ENCODE assay signal across 20 cellular contexts in genomic region chr19:37243206-37243632, GRCh38. TPM values are rescaled to one million over a fixed set of nuclear protein-coding genes. Genes with fewer than 3 reads are reported as not detected.
DNase-seq lines count a peak whose midpoint lies in the region; FAIRE-seq and TF ChIP-seq lines count a peak whose summit lies in the region.
"Had no signal": no experiment of that assay in that cellular context is flagged by ENCODE, and none has a peak within 500 bp of the region (broad histone marks: within the 10 kb centered on the region; RNA-seq: fewer than 3 reads in every experiment).

No MANE protein-coding gene starts in this region.

- H3K4me2 ChIP-seq in GM23248 (ENCODE audit: unreplicated experiment) (no peak overlapping the region), H1 (ENCODE audit: insufficient read depth in 1 of 2, low read depth in 2 of 2, low read length in 2 of 2) (no peak overlapping the region), osteoblast (ENCODE audit: insufficient read depth, low read length) (no peak overlapping the region), neuronal stem cell (ENCODE audit: insufficient read depth, low read length, poor library complexity, severe bottlenecking) (no peak overlapping the region)
- H3K4me2 ChIP-seq: SK-N-SH had no signal

- no peak overlapping the region for H3K9ac ChIP-seq in GM23248
- H3K9ac ChIP-seq in H1 (replicated peaks in 1 of 4; ENCODE audit: extremely low read depth in 1 of 4, low read depth in 3 of 4, low read length in 3 of 4), result no peak overlapping the region
- no peak overlapping the region for H3K9ac ChIP-seq in subcutaneous abdominal adipose tissue (ENCODE audit: low read length in 5 of 5)
- H3K9ac ChIP-seq in neuronal stem cell (ENCODE audit: low read depth, low read length, poor library complexity), result no peak overlapping the region
- H3K9ac ChIP-seq: SK-N-SH had no signal

- H4K8ac ChIP-seq in H1 (ENCODE audit: extremely low read depth, insufficient read depth, low read length), result no peak overlapping the region
- no peak overlapping the region for H4K8ac ChIP-seq in neuronal stem cell (ENCODE audit: low read depth, low read length)

- H2BK12ac ChIP-seq in H1 (ENCODE audit: low read depth, low read length) (no peak overlapping the region), neuronal stem cell (ENCODE audit: low read length) (no peak overlapping the region)

- peak overlapping the region; percentile 8; the same call in 1 of the 2 replicates for H3K4me3 ChIP-seq in GM23248
- no peak overlapping the region for H3K4me3 ChIP-seq in H1 (ENCODE audit: extremely low read depth in 1 of 4, insufficient read depth in 2 of 4, low read depth in 3 of 4, low read length in 4 of 4)
- H3K4me3 ChIP-seq in subcutaneous abdominal adipose tissue (ENCODE audit: low read depth in 1 of 5, low read length in 5 of 5), result peak overlapping the region; percentile 19 to 68 (median 46)
- no peak overlapping the region for H3K4me3 ChIP-seq in osteoblast (ENCODE audit: insufficient read depth, low read length)
- no peak overlapping the region for H3K4me3 ChIP-seq in neuronal stem cell (ENCODE audit: low read length in 2 of 2)

- H3K14ac ChIP-seq in H1 (ENCODE audit: insufficient read length) (no peak overlapping the region), neuronal stem cell (ENCODE audit: low read length) (no peak overlapping the region)

- H2BK15ac ChIP-seq in H1 (ENCODE audit: low read length), result no peak overlapping the region
- no peak overlapping the region for H2BK15ac ChIP-seq in neuronal stem cell (ENCODE audit: low read length)

- no peak for FAIRE-seq in H1 (lab: Jason Lieb, UNC)
- FAIRE-seq: GM19239, RCC 7860 had no signal

- H3K56ac ChIP-seq in H1 (replicated peaks; ENCODE audit: insufficient read length, low read depth, low read length), result no peak overlapping the region

- POLR2A ChIA-PET in H1 (lab: Charles Lee; ENCODE audit: partially characterized antibody), result interaction anchor here (1.6 kb wide), 1 partner anchor 12 kb away, joined by 5 read pairs; no protein-coding TSS in a partner anchor

- H3K27ac ChIP-seq in GM23248, result no peak overlapping the region
- H3K27ac ChIP-seq in H1 (ENCODE audit: low read depth, low read length), result no peak overlapping the region
- no peak overlapping the region for H3K27ac ChIP-seq in subcutaneous abdominal adipose tissue (ENCODE audit: low read depth, low read length)
- H3K27ac ChIP-seq in osteoblast (ENCODE audit: low read depth, low read length), result no peak overlapping the region
- no peak overlapping the region for H3K27ac ChIP-seq in neuronal stem cell (replicated peaks; ENCODE audit: low read length)

- H4K91ac ChIP-seq in H1 (replicated peaks; ENCODE audit: insufficient read length, low read length), result no peak overlapping the region
- H4K91ac ChIP-seq in neuronal stem cell (ENCODE audit: low read depth, low read length, poor library complexity), result no peak overlapping the region

- H4K20me1 ChIP-seq in GM23248 (ENCODE audit: insufficient read depth) (no peaks in the 10 kb centered on the region), H1 (replicated peaks in 1 of 2; ENCODE audit: control insufficient read depth in 1 of 2, insufficient read depth in 2 of 2, low read length in 2 of 2) (no peaks in the 10 kb centered on the region), osteoblast (ENCODE audit: insufficient read depth, low read length) (no peaks in the 10 kb centered on the region)

- no peaks in the 10 kb centered on the region for H3K9me2 ChIP-seq in GM23248 (ENCODE audit: insufficient read depth)
- H3K9me2 ChIP-seq: SK-N-SH had no signal

- H3F3A ChIP-seq in GM23248 (ENCODE audit: insufficient read depth), result peaks cover 12% of the 10 kb centered on the region

- H2AK5ac ChIP-seq in H1 (ENCODE audit: low read depth, low read length), result no peak overlapping the region
- H2AK5ac ChIP-seq in neuronal stem cell (ENCODE audit: low read depth, low read length), result no peak overlapping the region

- H2BK120ac ChIP-seq in H1 (replicated peaks; ENCODE audit: low read depth, low read length) (no peak overlapping the region), neuronal stem cell (ENCODE audit: low read depth, low read length) (no peak overlapping the region)

- TF ChIP-seq RAD21 in H1 (IDR thresholded peaks at IDR 0.05 in 1 of 2, conservative IDR thresholded peaks at IDR 0.05 in 1 of 2; ENCODE audit: low read depth in 2 of 2, low read length in 2 of 2), result no peak

- H3K23me2 ChIP-seq in H1 (ENCODE audit: low read depth, low read length), result no peaks in the 10 kb centered on the region

- H3K9me3 ChIP-seq in GM23248 (ENCODE audit: low read depth) (peaks cover 14% of the 10 kb centered on the region), H1 (ENCODE audit: insufficient read depth in 2 of 2, low read depth in 1 of 2, low read length in 1 of 2) (peaks cover 54 to 79% of the 10 kb centered on the region in 2 experiments), subcutaneous abdominal adipose tissue (ENCODE audit: control insufficient read depth in 5 of 5, low read length in 5 of 5) (peaks cover 64 to 99% (median 92%) of the 10 kb centered on the region in 5 donors), osteoblast (ENCODE audit: low read depth, low read length) (peaks cover 38% of the 10 kb centered on the region), neuronal stem cell (replicated peaks in 1 of 2; ENCODE audit: control insufficient read depth in 2 of 2, insufficient read depth in 1 of 2, low read depth in 1 of 2, low read length in 2 of 2) (peaks cover 19 to 78% of the 10 kb centered on the region in 2 donors)

- H3K36me3 ChIP-seq in GM23248 (ENCODE audit: low read depth) (peaks cover 72% of the 10 kb centered on the region), H1 (ENCODE audit: control insufficient read depth in 2 of 4, insufficient read depth in 4 of 4, low read length in 3 of 4) (peaks cover 2 to 57% (median 19%) of the 10 kb centered on the region in 4 experiments; a peak in 7 of 8 replicates), subcutaneous abdominal adipose tissue (ENCODE audit: control insufficient read depth in 5 of 5, insufficient read depth in 5 of 5, low read length in 5 of 5) (peaks cover 48 to 63% (median 53%) of the 10 kb centered on the region in 5 donors), osteoblast (ENCODE audit: insufficient read depth, low read length) (peaks cover 50% of the 10 kb centered on the region), neuronal stem cell (replicated peaks in 1 of 2; ENCODE audit: control insufficient read depth in 2 of 2, insufficient read depth in 2 of 2, low read length in 2 of 2) (peaks cover 20 to 56% of the 10 kb centered on the region in 2 donors)

- H2BK20ac ChIP-seq in H1 (ENCODE audit: low read length), result no peak overlapping the region

- H3K27me3 ChIP-seq in GM23248 (replicated peaks; ENCODE audit: insufficient read depth), result no peaks in the 10 kb centered on the region
- no peaks in the 10 kb centered on the region for H3K27me3 ChIP-seq in H1 (replicated peaks in 1 of 4; ENCODE audit: control insufficient read depth in 3 of 4, extremely low read depth in 1 of 4, insufficient read depth in 3 of 4, low read length in 3 of 4)
- no peaks in the 10 kb centered on the region for H3K27me3 ChIP-seq in subcutaneous abdominal adipose tissue (ENCODE audit: control insufficient read depth in 5 of 5, insufficient read depth in 4 of 5, low read length in 5 of 5)
- H3K27me3 ChIP-seq in osteoblast (ENCODE audit: insufficient read depth, low read length), result no peaks in the 10 kb centered on the region
- no peaks in the 10 kb centered on the region for H3K27me3 ChIP-seq in neuronal stem cell (ENCODE audit: control insufficient read depth in 3 of 3, insufficient read depth in 3 of 3, low read depth in 1 of 3, low read length in 3 of 3)
- H3K27me3 ChIP-seq: BE2C had no signal

- CTCF ChIA-PET in H1 (lab: Charles Lee; ENCODE audit: partially characterized antibody), result no interaction called here

- H2AFZ ChIP-seq in GM23248, result no peak overlapping the region
- H2AFZ ChIP-seq in H1 (ENCODE audit: low read length), result no peak overlapping the region
- no peak overlapping the region for H2AFZ ChIP-seq in osteoblast (ENCODE audit: low read length)
- no peak overlapping the region for H2AFZ ChIP-seq in neuronal stem cell (ENCODE audit: low read length)

- H3K18ac ChIP-seq in H1 (ENCODE audit: extremely low read depth, low read length), result no peak overlapping the region
- H3K18ac ChIP-seq in neuronal stem cell (ENCODE audit: low read length), result no peak overlapping the region

- H4K5ac ChIP-seq in H1 (ENCODE audit: insufficient read length, low read depth, low read length), result no peak overlapping the region

- no peak for TF ChIP-seq POLR2A in H1 (IDR thresholded peaks at IDR 0.05; ENCODE audit: control extremely low read depth in 1 of 2, low read depth in 2 of 2, low read length in 2 of 2)

- no peak for TF ChIP-seq EP300 in H1 (IDR thresholded peaks at IDR 0.05; ENCODE audit: borderline replicate concordance in 1 of 2, low read depth in 2 of 2, low read length in 2 of 2)

- no peaks in the 10 kb centered on the region for H3K79me1 ChIP-seq in H1 (ENCODE audit: low read depth, low read length)
- H3K79me1 ChIP-seq in neuronal stem cell (ENCODE audit: low read depth, low read length), result no peaks in the 10 kb centered on the region

- H3K4me1 ChIP-seq in GM23248 (ENCODE audit: insufficient read depth) (no peaks in the 10 kb centered on the region), H1 (replicated peaks in 1 of 4; ENCODE audit: control insufficient read depth in 3 of 4, insufficient read depth in 4 of 4, low read length in 3 of 4) (no peaks in the 10 kb centered on the region), subcutaneous abdominal adipose tissue (ENCODE audit: control insufficient read depth in 5 of 5, insufficient read depth in 5 of 5, low read length in 5 of 5) (no peaks in the 10 kb centered on the region), osteoblast (ENCODE audit: insufficient read depth, low read length) (no peaks in the 10 kb centered on the region), neuronal stem cell (ENCODE audit: control insufficient read depth in 2 of 2, insufficient read depth in 1 of 2, low read depth in 1 of 2, low read length in 2 of 2) (no peaks in the 10 kb centered on the region)
- H3K4me1 ChIP-seq: BE2C had no signal

- H3K4ac ChIP-seq in H1 (replicated peaks; ENCODE audit: insufficient read length, low read depth, low read length) (no peak overlapping the region), neuronal stem cell (ENCODE audit: low read length) (no peak overlapping the region)

- 95 to 98% methylated on average over 4 of the region's 4 CpGs for WGBS in GM23248 (ENCODE audit: low coverage in 1 of 2, low lambda C conversion rate in 2 of 2, missing lambda C conversion rate in 2 of 2), 2 experiments
- WGBS in H1 (ENCODE audit: extremely low coverage in 1 of 2, insufficient coverage in 1 of 2, insufficient read length in 1 of 2, insufficient replicate concordance in 2 of 2, low coverage in 1 of 2, low lambda C conversion rate in 2 of 2, missing lambda C conversion rate in 1 of 2), 2 experiments, result 95% methylated on average over 4 of the region's 4 CpGs; no CpG with 5 or more reads in 1 of the 2 experiments
- WGBS in neuronal stem cell (ENCODE audit: extremely low coverage in 2 of 2, insufficient read length in 2 of 2, insufficient replicate concordance in 1 of 2), 2 donors, result no CpG with 5 or more reads among the region's 4 CpGs

- TF ChIP-seq CTCF in H1 (IDR thresholded peaks at IDR 0.05; ENCODE audit: control extremely low read depth in 1 of 3, insufficient read depth in 1 of 3, low read depth in 1 of 3, low read length in 3 of 3) (no peak), osteoblast (IDR thresholded peaks at IDR 0.05; ENCODE audit: extremely low read depth, low read depth, low read length) (no peak)

- in situ Hi-C loops in GM23248 (cut with MboI), result no loop called here

- DNase-seq in GM23248 (no peak), OCI-M1 (lab: John Stamatoyannopoulos, UW) (peak; percentile 12), H1 (ENCODE audit: low read depth in 1 of 2, low spot score in 2 of 2) (no peak), NCI-H226 (no peak), osteoblast (ENCODE audit: insufficient read length, low spot score, missing footprints) (no peak), neuronal stem cell (ENCODE audit: low spot score) (no peak), kidney tubule cell (ENCODE audit: low spot score) (no peak)
- DNase-seq: BE2C; CD8-positive, alpha-beta memory T cell; DMS 273 treated with DMSO at 0.1 percent for 48 hours; KBM-7; NCI-H1092; NCI-H2081 treated with DMSO at 0.1 percent for 48 hours; NCI-H524; SHP77; SK-N-SH; T-cell had no signal

- H2BK5ac ChIP-seq in H1 (ENCODE audit: low read depth, low read length) (no peak overlapping the region), neuronal stem cell (ENCODE audit: low read length) (no peak overlapping the region)

- H3K23ac ChIP-seq in H1 (ENCODE audit: insufficient read length), result no peak overlapping the region
- no peak overlapping the region for H3K23ac ChIP-seq in neuronal stem cell (ENCODE audit: low read depth, low read length, poor library complexity)

- no peaks in the 10 kb centered on the region for H3K79me2 ChIP-seq in GM23248 (ENCODE audit: insufficient read depth)
- no peaks in the 10 kb centered on the region for H3K79me2 ChIP-seq in H1 (ENCODE audit: control insufficient read depth in 1 of 2, insufficient read depth in 2 of 2, low read length in 2 of 2)
- H3K79me2 ChIP-seq in osteoblast (ENCODE audit: insufficient read depth, low read length), result no peaks in the 10 kb centered on the region

RNA-seq across cellular contexts. Expression of gene ZNF383, which starts 25.2 kb away (rescaled TPM):
- 3.4 and 5.5 TPM in 2 replicates for total RNA-seq in GM23248 (2014; rRNA removed; shearing (Covaris generic))
- polyA plus RNA-seq in GM23248 (2016; fragmentation: Nextera tagmentation; extraction: Ambion mirVana) (3.3 and 4.1 TPM in 2 replicates), H1 (2011; rRNA removed) (1.2 and 1.3 TPM in 2 replicates)
- total RNA-seq in H1 (2021; fragmentation: NEBNext Ultra II Directional; extraction: Animal tissue kit (Norgen Biotek cat#: 25700)), result 3.7 and 3.9 TPM in 2 replicates
- polyA plus RNA-seq in H1 (2011; cell fraction: cytosol; rRNA removed), result 2.0 TPM
- 1.7 TPM for polyA plus RNA-seq in H1 (2011; cell fraction: nucleus; rRNA removed)
- 1.7 to 2.6 TPM (median 2.2 TPM) in 4 replicates for polyA plus RNA-seq in H1 (2012, experiment 1 of 2)
- polyA plus RNA-seq in H1 (2012, experiment 2 of 2), result 0.37 TPM
- 1.9 TPM for polyA plus RNA-seq in H1 (2013, experiment 1 of 2)
- 2.1 TPM for polyA plus RNA-seq in H1 (2013, experiment 2 of 2)
- 3.7 and 6.0 TPM in 2 replicates for polyA minus RNA-seq in H1 (2011; rRNA and poly(A)+ RNA removed)
- 1.2 TPM for polyA minus RNA-seq in H1 (2011; cell fraction: cytosol; rRNA and poly(A)+ RNA removed)
- polyA minus RNA-seq in H1 (2011; cell fraction: nucleus; rRNA and poly(A)+ RNA removed), result 8.2 TPM
- total RNA-seq in osteoblast, result 8.8 and 10.1 TPM in 2 replicates
- polyA plus RNA-seq in neuronal stem cell (2013, experiment 1 of 2), result 3.3 TPM
- polyA plus RNA-seq in neuronal stem cell (2013, experiment 2 of 2), result 3.6 TPM

RNA-seq across cellular contexts. Expression of gene ZNF585B, which starts 32.9 kb away (rescaled TPM):
- total RNA-seq in GM23248 (2014; rRNA removed; shearing (Covaris generic)), result 10.6 and 21.3 TPM in 2 replicates
- polyA plus RNA-seq in GM23248 (2016; fragmentation: Nextera tagmentation; extraction: Ambion mirVana), result 6.1 and 8.4 TPM in 2 replicates
- total RNA-seq in H1 (2021; fragmentation: NEBNext Ultra II Directional; extraction: Animal tissue kit (Norgen Biotek cat#: 25700)), result 2.7 and 3.3 TPM in 2 replicates
- 5.4 and 8.0 TPM in 2 replicates for polyA plus RNA-seq in H1 (2011; rRNA removed)
- polyA plus RNA-seq in H1 (2011; cell fraction: cytosol; rRNA removed), result 9.3 TPM
- 7.0 TPM for polyA plus RNA-seq in H1 (2011; cell fraction: nucleus; rRNA removed)
- 4.1 to 7.0 TPM (median 4.5 TPM) in 4 replicates for polyA plus RNA-seq in H1 (2012, experiment 1 of 2)
- 0.54 TPM for polyA plus RNA-seq in H1 (2012, experiment 2 of 2)
- polyA plus RNA-seq in H1 (2013, experiment 1 of 2), result 6.0 TPM
- 6.2 TPM for polyA plus RNA-seq in H1 (2013, experiment 2 of 2)
- 19.2 and 19.8 TPM in 2 replicates for polyA minus RNA-seq in H1 (2011; rRNA and poly(A)+ RNA removed)
- polyA minus RNA-seq in H1 (2011; cell fraction: cytosol; rRNA and poly(A)+ RNA removed), result 14.6 TPM
- 13.6 TPM for polyA minus RNA-seq in H1 (2011; cell fraction: nucleus; rRNA and poly(A)+ RNA removed)
- 23.2 and 24.5 TPM in 2 replicates for total RNA-seq in osteoblast
- polyA plus RNA-seq in neuronal stem cell (2013, experiment 1 of 2), result 7.3 TPM
- polyA plus RNA-seq in neuronal stem cell (2013, experiment 2 of 2), result 7.5 TPM

Comparison
In these comparisons a context has a peak if more than half of its experiments do, and no peak if none do; other contexts are left out.
1. H3K4me3 ChIP-seq: peak in GM23248 (single experiment) and subcutaneous abdominal adipose tissue (5 of 5); none in H1 (0 of 4), osteoblast (single experiment) and neuronal stem cell (0 of 2).